In genomic region chr11:73130181-73130580, GRCh38 we compare ENCODE assay signal across 18 cellular contexts.
"Had no signal": no experiment of that assay in that cellular context is flagged by ENCODE, and none has a peak within 500 bp of the region (broad histone marks: within the 10 kb centered on the region; RNA-seq: fewer than 3 reads in every experiment).

No MANE protein-coding gene starts in this region.

- H3K27me3 ChIP-seq: pancreas, spleen, tibial artery, upper lobe of left lung, uterus had no signal

- H3K27me3 Mint-ChIP-seq: natural killer cell treated with Interleukin-12 subunit alpha and Interleukin-12 subunit beta and Interleukin-15 and Interleukin-18, amount 100 ng/mL, for 72 hours; progenitor cell of endocrine pancreas; stimulated activated memory B cell treated with anti-CD40 and anti-IgM and Interleukin-4, amounts not matched to agents 10 μg/mL and 1 μg/mL and 100 μg/mL, for 72 hours; stimulated activated naive CD8-positive, alpha-beta T cell treated with anti-CD3 and anti-CD28 coated beads, Interleukin-15, Interleukin-2, amounts not matched to agents 100 ng/mL and 50 ng/mL, for 24 hours had no signal

- H3K4me3 Mint-ChIP-seq: immature natural killer cell; natural killer cell treated with Interleukin-12 subunit alpha and Interleukin-12 subunit beta and Interleukin-15 and Interleukin-18, amount 100 ng/mL, for 72 hours; stimulated activated memory B cell treated with anti-CD40 and anti-IgM and Interleukin-4, amounts not matched to agents 10 μg/mL and 1 μg/mL and 100 μg/mL, for 72 hours; stimulated activated naive CD8-positive, alpha-beta T cell treated with anti-CD3 and anti-CD28 coated beads, Interleukin-15, Interleukin-2, amounts not matched to agents 100 ng/mL and 50 ng/mL, for 24 hours had no signal

- ATAC-seq: esophagus mucosa; mucosa of descending colon; natural killer cell treated with Interleukin-12 subunit alpha and Interleukin-12 subunit beta and Interleukin-15 and Interleukin-18, amount 100 ng/mL, for 72 hours; pancreas; sciatic nerve; stimulated activated memory B cell treated with anti-CD40 and anti-IgM and Interleukin-4, amounts not matched to agents 10 μg/mL and 1 μg/mL and 100 μg/mL, for 72 hours had no signal

- H3K9me3 ChIP-seq: mucosa of descending colon, pancreas, upper lobe of left lung had no signal

- DNase-seq: effector memory CD4-positive, alpha-beta T cell; immature natural killer cell; mucosa of descending colon; occipital lobe; pancreas; spleen; stimulated activated CD4-positive, alpha-beta T cell treated with anti-CD3 and anti-CD28 coated beads, Interleukin-15, amount 100 ng/mL, for 24 hours; stimulated activated CD4-positive, alpha-beta T cell treated with anti-CD3 and anti-CD28 coated beads, Interleukin-1b, Interleukin-23, amount 100 ng/mL, for 48 hours; stimulated activated CD4-positive, alpha-beta T cell treated with anti-CD3 and anti-CD28 coated beads, Interleukin-4, amount 100 ng/mL, for 24 hours; tibial artery; upper lobe of left lung; uterus had no signal

- H3K4me1 ChIP-seq: pancreas, uterus had no signal

- H3K36me3 ChIP-seq: pancreas, uterus had no signal

- H3K27ac Mint-ChIP-seq: immature natural killer cell; natural killer cell treated with Interleukin-12 subunit alpha and Interleukin-12 subunit beta and Interleukin-15 and Interleukin-18, amount 100 ng/mL, for 72 hours; progenitor cell of endocrine pancreas; stimulated activated memory B cell treated with anti-CD40 and anti-IgM and Interleukin-4, amounts not matched to agents 10 μg/mL and 1 μg/mL and 100 μg/mL, for 72 hours; stimulated activated naive CD8-positive, alpha-beta T cell treated with anti-CD3 and anti-CD28 coated beads, Interleukin-15, Interleukin-2, amounts not matched to agents 100 ng/mL and 50 ng/mL, for 24 hours had no signal

- H3K9me3 Mint-ChIP-seq: immature natural killer cell; natural killer cell treated with Interleukin-12 subunit alpha and Interleukin-12 subunit beta and Interleukin-15 and Interleukin-18, amount 100 ng/mL, for 72 hours; stimulated activated naive CD8-positive, alpha-beta T cell treated with anti-CD3 and anti-CD28 coated beads, Interleukin-15, Interleukin-2, amounts not matched to agents 100 ng/mL and 50 ng/mL, for 24 hours had no signal

- H3K27ac ChIP-seq: pancreas, tibial artery, upper lobe of left lung, uterus had no signal

- H3K4me3 ChIP-seq: mucosa of descending colon, pancreas, spleen, tibial artery, upper lobe of left lung, uterus had no signal
